ENCODE assay signal across 1 cellular context in the genomic region with DNA sequence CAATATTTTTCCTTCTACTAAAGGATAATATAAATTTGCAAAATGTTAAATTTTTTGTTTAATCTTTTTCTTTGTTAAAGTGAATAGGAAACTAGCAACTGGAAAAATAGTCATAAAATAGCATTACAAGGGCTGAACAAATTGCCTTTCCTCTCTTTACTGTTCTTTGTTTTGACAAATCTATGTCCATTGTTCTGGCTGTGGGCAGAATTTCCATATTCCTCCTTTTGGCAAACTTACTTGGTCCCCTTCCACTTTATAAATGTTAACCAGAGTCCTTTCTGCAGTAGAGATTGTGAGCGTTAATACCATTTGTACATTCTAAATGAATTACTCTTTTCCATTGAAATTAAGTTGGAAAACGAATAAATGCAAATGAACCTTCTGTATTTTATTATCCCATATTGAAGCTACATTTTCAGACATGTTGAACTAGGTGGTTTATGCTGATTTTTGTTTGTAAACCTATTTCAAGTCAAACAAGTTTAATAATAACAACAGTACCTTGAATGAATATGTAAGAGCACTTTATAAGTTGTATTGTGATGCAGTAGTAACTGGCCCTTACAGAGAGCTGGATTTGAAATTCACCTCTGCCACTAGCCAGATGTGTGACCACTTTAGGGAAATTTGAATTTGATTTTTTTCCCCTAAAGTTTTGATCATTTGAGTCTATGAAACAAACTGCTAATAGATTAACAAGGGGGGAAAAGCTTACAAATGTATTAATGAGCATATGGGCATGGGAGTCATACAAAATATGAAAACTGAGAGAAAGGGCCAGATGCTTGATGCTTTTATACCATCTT.
TF ChIP-seq lines count a peak whose summit lies in the region.

No MANE protein-coding gene starts in this region.

TF ChIP-seq in endothelial cell of umbilical vein, 7 proteins besides CTCF, POLR2A, EP300 and RAD21:
- TF ChIP-seq EZH2 (IDR thresholded peaks at IDR 0.05; ENCODE audit: borderline replicate concordance, low read depth, low read length, severe bottlenecking) = no peak
- no peak for TF ChIP-seq POLR2AphosphoS5 (IDR thresholded peaks at IDR 0.05; ENCODE audit: insufficient read depth, low read depth, low read length)
- TF ChIP-seq FOS (IDR thresholded peaks at IDR 0.05; ENCODE audit: borderline replicate concordance, insufficient read depth, low read length) = no peak
- TF ChIP-seq MAX (IDR thresholded peaks at IDR 0.05; ENCODE audit: insufficient read depth, insufficient read length) = no peak
- TF ChIP-seq JUN (IDR thresholded peaks at IDR 0.05; ENCODE audit: borderline replicate concordance, insufficient read depth, insufficient read length, low read depth) = no peak
- TF ChIP-seq MYC (IDR thresholded peaks at IDR 0.05; ENCODE audit: low read depth, low read length) = no peak
- TF ChIP-seq GATA2 (IDR thresholded peaks at IDR 0.05; ENCODE audit: insufficient read depth, insufficient read length, low read depth, low read length) = no peak
